ENCODE assay signal across 11 cellular contexts in the genomic region with DNA sequence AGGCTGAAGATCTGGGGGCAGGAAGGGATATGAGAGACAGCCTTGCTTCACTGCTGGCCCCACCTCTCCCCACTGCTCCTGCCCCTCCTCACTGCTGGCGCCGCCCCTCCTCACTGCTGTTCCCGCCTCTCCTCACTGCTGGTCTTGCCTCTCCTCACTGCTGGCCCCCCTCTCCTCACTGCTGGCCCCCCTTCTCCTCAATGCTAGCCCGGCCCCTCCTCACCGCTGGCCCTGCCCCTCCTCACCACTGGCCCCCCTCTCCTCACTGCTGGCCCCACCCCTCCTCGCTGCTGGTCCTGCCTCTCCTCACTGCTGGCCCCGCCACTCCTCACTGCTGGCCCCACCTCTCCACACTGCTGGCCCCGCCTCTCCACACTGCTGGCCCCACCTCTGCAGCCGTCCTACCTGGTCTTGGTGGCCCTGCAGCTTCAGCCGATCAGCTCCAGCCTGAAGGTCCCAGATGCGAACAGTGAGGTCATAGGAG. TPM values are rescaled to one million over a fixed set of nuclear protein-coding genes. Genes with fewer than 3 reads are reported as not detected.
DNase-seq lines count a peak whose midpoint lies in the region; ATAC-seq and TF ChIP-seq lines count a peak whose summit lies in the region.
"Had no signal": no experiment of that assay in that cellular context is flagged by ENCODE, and none has a peak within 500 bp of the region (broad histone marks: within the 10 kb centered on the region; RNA-seq: fewer than 3 reads in every experiment).

No MANE protein-coding gene starts in this region.

- H3K4me3 ChIP-seq in HEK293 (ENCODE audit: low read depth, low read length) (no peak overlapping the region), WERI-Rb-1 (ENCODE audit: low read depth, low read length) (no peak overlapping the region), right lobe of liver (no peak overlapping the region)
- H3K4me3 ChIP-seq: SJSA1 had no signal

- no peak for TF ChIP-seq POLR2A in right lobe of liver (IDR thresholded peaks at IDR 0.05)

- TF ChIP-seq CTCF in HEK293 (tag by site-specific recombination; IDR thresholded peaks at IDR 0.05), result no peak
- TF ChIP-seq CTCF in WERI-Rb-1 (IDR thresholded peaks at IDR 0.05; ENCODE audit: low read depth, low read length), result no peak
- TF ChIP-seq CTCF in right lobe of liver (IDR thresholded peaks at IDR 0.05), result no peak

- POLR2A ChIA-PET in HEK293 (lab: Yijun Ruan, JAX), result interaction anchor here (1.1 kb wide), 1 partner anchor 13 kb away, joined by 3 read pairs; no protein-coding TSS in a partner anchor

- H3K36me3 ChIP-seq in HEK293 (ENCODE audit: control insufficient read depth in 2 of 2, insufficient read depth in 1 of 2, low read length in 2 of 2) (peaks cover 0 to 49% of the 10 kb centered on the region in 2 experiments; a peak in 2 of 3 replicates), WERI-Rb-1 (peaks cover 10% of the 10 kb centered on the region), right lobe of liver (peaks cover 0 to 4% (median 0%) of the 10 kb centered on the region in 4 donors)

- WGBS in right lobe of liver (ENCODE audit: insufficient coverage, low coverage, low lambda C conversion rate, missing lambda C conversion rate), result 86% methylated on average over 5 of the region's 11 CpGs

- CTCF ChIA-PET in HEK293 (lab: Yijun Ruan, JAX), result interaction anchor here (0.6 to 5.2 kb wide), 7 partner anchors 9 to 710 kb away, joined by 3 to 118 read pairs (median 9); a partner anchor contains a TSS

- H3K4me1 ChIP-seq in HEK293 (ENCODE audit: control insufficient read depth, insufficient read depth, low read length) (no peaks in the 10 kb centered on the region), right lobe of liver (no peaks in the 10 kb centered on the region)

- DNase-seq in NCI-H146 treated with DMSO at 0.1 percent for 48 hours (lab: John Stamatoyannopoulos, UW; ENCODE audit: unreplicated experiment) (peak; percentile 7), NCI-H146 (lab: John Stamatoyannopoulos, UW) (no peak), WERI-Rb-1 (peak; percentile 90), right lobe of liver (no peak), SKM-1 (lab: John Stamatoyannopoulos, UW; ENCODE audit: unreplicated experiment) (no peak), germinal center (ENCODE audit: low spot score) (no peak), NCI-H2107 treated with DMSO at 0.1 percent for 48 hours (lab: John Stamatoyannopoulos, UW; ENCODE audit: unreplicated experiment) (no peak)
- DNase-seq: KBM-7, NCI-H2171 had no signal

- H3K9me3 ChIP-seq in HEK293 (ENCODE audit: control insufficient read depth, insufficient read depth, low read depth, low read length) (no peaks in the 10 kb centered on the region), WERI-Rb-1 (ENCODE audit: severe bottlenecking) (no peaks in the 10 kb centered on the region), right lobe of liver (no peaks in the 10 kb centered on the region)
- H3K9me3 ChIP-seq: SJSA1 had no signal

- intact Hi-C loops in right lobe of liver (cut with DNase I), result loop anchor here in 1 of 2 donors (2.0 kb wide), 1 partner anchor 42 kb away; no protein-coding TSS in a partner anchor

- ATAC-seq in right lobe of liver, result peak; percentile 28 to 63 (median 54)

- H3K27ac ChIP-seq in HEK293 (ENCODE audit: extremely low read depth, low read depth, low read length), result no peak overlapping the region
- H3K27ac ChIP-seq in WERI-Rb-1, result peak overlapping the region; percentile 40; the same call in 1 of the 2 replicates
- H3K27ac ChIP-seq in right lobe of liver, result no peak overlapping the region
- H3K27ac ChIP-seq: SJSA1 had no signal

- H3K27me3 ChIP-seq in WERI-Rb-1 (ENCODE audit: insufficient read depth, low read depth, severe bottlenecking) (no peaks in the 10 kb centered on the region), right lobe of liver (no peaks in the 10 kb centered on the region)
- H3K27me3 ChIP-seq: SJSA1 had no signal

TF ChIP-seq in HEK293, 187 proteins besides CTCF, POLR2A, EP300 and RAD21:
- TF ChIP-seq ZNF157 (tag by site-specific recombination; IDR thresholded peaks at IDR 0.05) (no peak), SP3 (tag by site-specific recombination; IDR thresholded peaks at IDR 0.05) (peak; percentile 45; the same call in 1 of the 2 replicates), KLF1 (tag by site-specific recombination; IDR thresholded peaks at IDR 0.05) (peak; percentile 49), SP2 (tag by site-specific recombination; IDR thresholded peaks at IDR 0.05) (peak; percentile 64), ZNF2 (tag by site-specific recombination; IDR thresholded peaks at IDR 0.05) (no peak)
- TF ChIP-seq, protein P1, sequence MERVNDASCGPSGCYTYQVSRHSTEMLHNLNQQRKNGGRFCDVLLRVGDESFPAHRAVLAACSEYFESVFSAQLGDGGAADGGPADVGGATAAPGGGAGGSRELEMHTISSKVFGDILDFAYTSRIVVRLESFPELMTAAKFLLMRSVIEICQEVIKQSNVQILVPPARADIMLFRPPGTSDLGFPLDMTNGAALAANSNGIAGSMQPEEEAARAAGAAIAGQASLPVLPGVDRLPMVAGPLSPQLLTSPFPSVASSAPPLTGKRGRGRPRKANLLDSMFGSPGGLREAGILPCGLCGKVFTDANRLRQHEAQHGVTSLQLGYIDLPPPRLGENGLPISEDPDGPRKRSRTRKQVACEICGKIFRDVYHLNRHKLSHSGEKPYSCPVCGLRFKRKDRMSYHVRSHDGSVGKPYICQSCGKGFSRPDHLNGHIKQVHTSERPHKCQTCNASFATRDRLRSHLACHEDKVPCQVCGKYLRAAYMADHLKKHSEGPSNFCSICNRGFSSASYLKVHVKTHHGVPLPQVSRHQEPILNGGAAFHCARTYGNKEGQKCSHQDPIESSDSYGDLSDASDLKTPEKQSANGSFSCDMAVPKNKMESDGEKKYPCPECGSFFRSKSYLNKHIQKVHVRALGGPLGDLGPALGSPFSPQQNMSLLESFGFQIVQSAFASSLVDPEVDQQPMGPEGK (tag by site-specific recombination; IDR thresholded peaks at IDR 0.05), result peak; percentile 53; the same call in 1 of the 2 replicates
- TF ChIP-seq, protein P2, sequence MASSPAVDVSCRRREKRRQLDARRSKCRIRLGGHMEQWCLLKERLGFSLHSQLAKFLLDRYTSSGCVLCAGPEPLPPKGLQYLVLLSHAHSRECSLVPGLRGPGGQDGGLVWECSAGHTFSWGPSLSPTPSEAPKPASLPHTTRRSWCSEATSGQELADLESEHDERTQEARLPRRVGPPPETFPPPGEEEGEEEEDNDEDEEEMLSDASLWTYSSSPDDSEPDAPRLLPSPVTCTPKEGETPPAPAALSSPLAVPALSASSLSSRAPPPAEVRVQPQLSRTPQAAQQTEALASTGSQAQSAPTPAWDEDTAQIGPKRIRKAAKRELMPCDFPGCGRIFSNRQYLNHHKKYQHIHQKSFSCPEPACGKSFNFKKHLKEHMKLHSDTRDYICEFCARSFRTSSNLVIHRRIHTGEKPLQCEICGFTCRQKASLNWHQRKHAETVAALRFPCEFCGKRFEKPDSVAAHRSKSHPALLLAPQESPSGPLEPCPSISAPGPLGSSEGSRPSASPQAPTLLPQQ (tag by site-specific recombination; IDR thresholded peaks at IDR 0.05), result peak; percentile 32; the same call in 1 of the 2 replicates
TF ChIP-seq in HEK293: peak in this region for 5.

RNA-seq across cellular contexts. Expression of a gene that starts 9.5 kb away (rescaled TPM):
- total RNA-seq in right lobe of liver, result 10 to 100 TPM; 27.9 to 45.9 (median 32.8) TPM

RNA-seq across cellular contexts. Expression of a gene that starts 11.1 kb away (rescaled TPM):
- 10 to 100 TPM; 13.5 to 22.9 (median 16.8) TPM for total RNA-seq in right lobe of liver

RNA-seq across cellular contexts. Expression of a gene that starts 44.7 kb away (rescaled TPM):
- total RNA-seq in right lobe of liver, result 1 to 10 TPM in 5 of 6 experiments, under 1 TPM in 1; 0.79 to 2.6 (median 1.4) TPM

RNA-seq across cellular contexts. Expression of a gene that starts 55.8 kb away (rescaled TPM):
- total RNA-seq in right lobe of liver, result 10 to 100 TPM in 5 of 6 experiments, 1 to 10 TPM in 1; 7.8 to 22.9 (median 13.3) TPM

Comparison
In these comparisons a context has a peak if more than half of its experiments do, and no peak if none do; other contexts are left out.
1. DNase-seq: peak in NCI-H146 treated with DMSO at 0.1 percent for 48 hours (single experiment) and WERI-Rb-1 (single experiment); none in NCI-H146 (single experiment), right lobe of liver (0 of 3), SKM-1 (single experiment), germinal center (single experiment) and NCI-H2107 treated with DMSO at 0.1 percent for 48 hours (single experiment).